In the genomic region with DNA sequence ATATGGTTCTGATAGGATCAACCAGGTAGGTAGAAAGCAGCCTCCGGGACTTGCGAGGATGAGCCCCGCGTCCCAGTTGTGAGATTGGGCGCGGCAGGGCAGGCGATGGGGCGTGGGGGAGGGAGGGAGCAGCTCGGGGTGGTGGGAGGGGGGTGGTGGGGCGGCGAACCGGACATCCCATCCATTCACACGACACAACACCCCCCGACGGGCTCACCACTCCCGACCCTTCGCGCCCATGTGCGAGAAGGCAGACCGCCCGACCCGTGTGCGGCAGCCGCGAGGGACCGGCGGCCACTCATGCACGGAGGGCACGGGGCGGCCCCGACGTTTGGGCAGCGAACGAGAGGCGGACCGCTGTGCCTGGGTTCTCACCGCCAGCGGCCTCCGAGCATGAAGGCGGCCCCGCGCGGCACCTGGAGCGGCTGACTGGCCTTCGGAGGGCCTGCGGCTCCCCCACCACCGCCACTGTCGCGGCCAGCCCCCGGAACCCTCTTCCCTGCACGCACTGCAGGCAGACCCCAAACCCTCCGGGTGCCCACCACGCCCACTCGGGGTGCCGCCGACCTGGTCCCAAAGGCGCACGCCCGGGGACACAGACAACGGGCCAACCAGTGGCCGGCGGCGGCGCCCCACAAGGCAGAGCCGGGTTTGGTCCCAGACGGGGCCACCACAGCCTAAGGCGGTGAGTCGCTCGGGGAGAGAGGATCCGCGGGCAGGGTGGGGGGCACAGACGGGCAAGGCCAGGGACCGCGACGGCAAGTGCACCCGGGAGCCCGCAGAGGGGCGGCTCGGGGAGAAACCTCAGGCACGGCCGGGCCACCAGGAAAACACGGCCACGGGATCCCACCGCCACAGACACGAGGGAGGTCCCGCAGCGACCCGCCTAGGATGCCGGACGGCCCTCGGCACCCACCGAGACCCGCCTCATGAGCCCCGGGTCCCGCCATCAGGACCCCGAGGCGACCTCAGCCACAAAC, we compare ENCODE assay signal across 1 cellular context.
TF ChIP-seq lines count a peak whose summit lies in the region.

No MANE protein-coding gene starts in this region.

TF ChIP-seq in HepG2, 621 proteins besides CTCF, POLR2A, EP300 and RAD21 (continued from another document):
- TF ChIP-seq, protein P1, sequence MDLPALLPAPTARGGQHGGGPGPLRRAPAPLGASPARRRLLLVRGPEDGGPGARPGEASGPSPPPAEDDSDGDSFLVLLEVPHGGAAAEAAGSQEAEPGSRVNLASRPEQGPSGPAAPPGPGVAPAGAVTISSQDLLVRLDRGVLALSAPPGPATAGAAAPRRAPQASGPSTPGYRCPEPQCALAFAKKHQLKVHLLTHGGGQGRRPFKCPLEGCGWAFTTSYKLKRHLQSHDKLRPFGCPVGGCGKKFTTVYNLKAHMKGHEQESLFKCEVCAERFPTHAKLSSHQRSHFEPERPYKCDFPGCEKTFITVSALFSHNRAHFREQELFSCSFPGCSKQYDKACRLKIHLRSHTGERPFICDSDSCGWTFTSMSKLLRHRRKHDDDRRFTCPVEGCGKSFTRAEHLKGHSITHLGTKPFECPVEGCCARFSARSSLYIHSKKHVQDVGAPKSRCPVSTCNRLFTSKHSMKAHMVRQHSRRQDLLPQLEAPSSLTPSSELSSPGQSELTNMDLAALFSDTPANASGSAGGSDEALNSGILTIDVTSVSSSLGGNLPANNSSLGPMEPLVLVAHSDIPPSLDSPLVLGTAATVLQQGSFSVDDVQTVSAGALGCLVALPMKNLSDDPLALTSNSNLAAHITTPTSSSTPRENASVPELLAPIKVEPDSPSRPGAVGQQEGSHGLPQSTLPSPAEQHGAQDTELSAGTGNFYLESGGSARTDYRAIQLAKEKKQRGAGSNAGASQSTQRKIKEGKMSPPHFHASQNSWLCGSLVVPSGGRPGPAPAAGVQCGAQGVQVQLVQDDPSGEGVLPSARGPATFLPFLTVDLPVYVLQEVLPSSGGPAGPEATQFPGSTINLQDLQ (CRISPR knock-in tag; IDR thresholded peaks at IDR 0.05): no peak
